In genomic region chr6:139028658-139029469, GRCh38 we compare ENCODE assay signal across 8 cellular contexts. TPM values are rescaled to one million over a fixed set of nuclear protein-coding genes. Genes with fewer than 3 reads are reported as not detected.
DNase-seq lines count a peak whose midpoint lies in the region; ATAC-seq and TF ChIP-seq lines count a peak whose summit lies in the region.

ABRACL (plus strand) TSS chr6:139028745; CDS start chr6:139034161, 5,416 bp downstream.

- no TSS peak for BruUV-seq in Panc1 (replicated peaks; lab: Mats Ljungman, UMichigan)

- H3K9me3 Mint-ChIP-seq in naive thymus-derived CD8-positive, alpha-beta T cell: no peaks in the 10 kb centered on the region
- H3K9me3 Mint-ChIP-seq in stimulated activated naive B cell treated with anti-CD40 and anti-IgM and Interleukin-4, amounts not matched to agents 10 μg/mL and 1 μg/mL and 100 μg/mL, for 72 hours: no peaks in the 10 kb centered on the region

- H3K4me1 ChIP-seq in Panc1 (ENCODE audit: control insufficient read depth, insufficient read depth, low read length): peaks cover 9% of the 10 kb centered on the region

- no peaks in the 10 kb centered on the region for H3K27me3 Mint-ChIP-seq in naive thymus-derived CD8-positive, alpha-beta T cell
- no peaks in the 10 kb centered on the region for H3K27me3 Mint-ChIP-seq in stimulated activated naive B cell treated with anti-CD40 and anti-IgM and Interleukin-4, amounts not matched to agents 10 μg/mL and 1 μg/mL and 100 μg/mL, for 72 hours

- intact Hi-C loops in Panc1 (cut with micrococcal nuclease; ENCODE audit: unreplicated experiment): no loop called here

- peaks cover 16 to 33% (median 20%) of the 10 kb centered on the region in 4 donors for H3K4me1 Mint-ChIP-seq in naive thymus-derived CD8-positive, alpha-beta T cell
- H3K4me1 Mint-ChIP-seq in stimulated activated naive B cell treated with anti-CD40 and anti-IgM and Interleukin-4, amounts not matched to agents 10 μg/mL and 1 μg/mL and 100 μg/mL, for 72 hours: peaks cover 16 to 21% of the 10 kb centered on the region in 2 donors

- H3K4me3 ChIP-seq in Panc1 (ENCODE audit: low read depth in 2 of 2, low read length in 2 of 2): peak within 1 kb of the TSS; percentile 72 to 82

- H3K4me3 Mint-ChIP-seq in naive thymus-derived CD8-positive, alpha-beta T cell: peak within 1 kb of the TSS in 7 of 10 donors; percentile 87 to 97 (median 93)
- no peak within 1 kb of the TSS for H3K4me3 Mint-ChIP-seq in stimulated activated naive B cell treated with anti-CD40 and anti-IgM and Interleukin-4, amounts not matched to agents 10 μg/mL and 1 μg/mL and 100 μg/mL, for 72 hours

- peak within 1 kb of the TSS; percentile 76 for H3K27ac ChIP-seq in Panc1 (ENCODE audit: low read length)

- no peaks in the 10 kb centered on the region for H3K9me3 ChIP-seq in Panc1 (ENCODE audit: control insufficient read depth, insufficient read depth, low read depth, low read length)

- CTCF ChIA-PET in Panc1 (lab: Charles Lee): no interaction called here

- in situ Hi-C loops in Panc1 (cut with HindIII; ENCODE audit: low pct_unique_long_range_greater_than_20kb, low sequenced_read_pairs): no loop called here

- no peak for TF ChIP-seq CTCF in GM20000 (IDR thresholded peaks at IDR 0.05; ENCODE audit: extremely low read depth, missing control alignments)
- no peak for TF ChIP-seq CTCF in Panc1 (IDR thresholded peaks at IDR 0.05)

- H3K36me3 ChIP-seq in Panc1 (ENCODE audit: control insufficient read depth, insufficient read depth, low read length): no peaks in the 10 kb centered on the region; the same call in 1 of the 2 replicates

- no peaks in the 10 kb centered on the region; the same call in 1 of the 2 replicates for H3K27me3 ChIP-seq in Panc1 (ENCODE audit: control insufficient read depth, insufficient read depth, low read length)

- ATAC-seq in Panc1: peak; percentile 86
- ATAC-seq in naive thymus-derived CD8-positive, alpha-beta T cell: peak; percentile 83 to 89
- peak; percentile 80 to 81 for ATAC-seq in stimulated activated naive B cell treated with anti-CD40 and anti-IgM and Interleukin-4, amounts not matched to agents 10 μg/mL and 1 μg/mL and 100 μg/mL, for 72 hours (replicated peaks)

- peaks cover 0 to 11% (median 4%) of the 10 kb centered on the region in 3 donors for H3K36me3 Mint-ChIP-seq in naive thymus-derived CD8-positive, alpha-beta T cell
- peaks cover 3 to 10% of the 10 kb centered on the region in 2 donors for H3K36me3 Mint-ChIP-seq in stimulated activated naive B cell treated with anti-CD40 and anti-IgM and Interleukin-4, amounts not matched to agents 10 μg/mL and 1 μg/mL and 100 μg/mL, for 72 hours

- DNase-seq in COLO829 (ENCODE audit: low spot score) (peak; percentile 59), GM20000 (ENCODE audit: low spot score) (peak; percentile 89), HT1080 (ENCODE audit: low read depth) (peak; percentile 71), Panc1 (ENCODE audit: low read depth, low spot score) (no peak), fibroblast of gingiva (ENCODE audit: low read depth) (peak; percentile 41)
- DNase-seq in activated T-cell treated with anti-CD3 and anti-CD28 coated beads, Interleukin-2, amount 50 U/mL, for 48 hours: peak; percentile 87 to 88
- peak; percentile 54 to 88 (median 74) for DNase-seq in naive thymus-derived CD8-positive, alpha-beta T cell
- DNase-seq in stimulated activated naive B cell treated with anti-CD40 and anti-IgM and Interleukin-4, amounts not matched to agents 10 μg/mL and 1 μg/mL and 100 μg/mL, for 72 hours: peak; percentile 75

- POLR2A ChIA-PET in Panc1 (lab: Charles Lee): no interaction called here
- POLR2A ChIA-PET in naive thymus-derived CD8-positive, alpha-beta T cell (lab: Charles Lee): interaction anchor here (0.6 to 3.7 kb wide), 17 partner anchors 9 to 345 kb away, joined by 3 to 41 read pairs (median 6); partner anchors contain the start of genes CITED2 and REPS1

- H3K27ac Mint-ChIP-seq in naive thymus-derived CD8-positive, alpha-beta T cell: peak within 1 kb of the TSS; percentile 88 to 97 (median 96)
- H3K27ac Mint-ChIP-seq in stimulated activated naive B cell treated with anti-CD40 and anti-IgM and Interleukin-4, amounts not matched to agents 10 μg/mL and 1 μg/mL and 100 μg/mL, for 72 hours: peak within 1 kb of the TSS; percentile 93

RNA-seq across cellular contexts. Expression of gene ABRACL, which starts in this region (rescaled TPM):
- 64.3 and 67.0 TPM in 2 replicates for total RNA-seq in HT1080 (2014; rRNA removed; shearing (Covaris generic))
- polyA plus RNA-seq in HT1080 (2015; cell fraction: cytosol; rRNA removed): 51.8 and 55.6 TPM in 2 replicates
- polyA plus RNA-seq in HT1080 (2015; cell fraction: nucleus; rRNA removed): 20.8 and 26.5 TPM in 2 replicates
- 22.2 TPM for total RNA-seq in Panc1 (2021; ENCODE audit: unreplicated experiment)
- 14.1 TPM for polyA plus RNA-seq in Panc1 (2012; ENCODE audit: insufficient read length)
- 100 to 1,000 TPM; 105 to 112 TPM for total RNA-seq in naive thymus-derived CD8-positive, alpha-beta T cell
- 100 to 1,000 TPM; 210 to 228 (median 217) TPM for polyA plus RNA-seq in naive thymus-derived CD8-positive, alpha-beta T cell

Comparison
In these comparisons a context has a peak if more than half of its experiments do, and no peak if none do; other contexts are left out.
1. H3K4me3 Mint-ChIP-seq: peak in naive thymus-derived CD8-positive, alpha-beta T cell (7 of 10); none in stimulated activated naive B cell treated with anti-CD40 and anti-IgM and Interleukin-4, amounts not matched to agents 10 μg/mL and 1 μg/mL and 100 μg/mL, for 72 hours (0 of 2).
2. Peak in every context shown above with its lines, with median percentiles within 50 percentile points of each other: ATAC-seq.